ENCODE assay signal across 28 cellular contexts in genomic region chr5:881551-881935, GRCh38. TPM values are rescaled to one million over a fixed set of nuclear protein-coding genes. Genes with fewer than 3 reads are reported as not detected.
"Had no signal": no experiment of that assay in that cellular context is flagged by ENCODE, and none has a peak within 500 bp of the region (broad histone marks: within the 10 kb centered on the region; RNA-seq: fewer than 3 reads in every experiment).

No MANE protein-coding gene starts in this region.

- ATAC-seq: foreskin keratinocyte; heart left ventricle; naive thymus-derived CD4-positive, alpha-beta T cell; right lobe of liver; SK-N-SH treated with all-trans-retinoic acid at 6 μM for 48 hours; stimulated activated naive B cell treated with anti-CD40 and anti-IgM and Interleukin-4, amounts not matched to agents 10 μg/mL and 1 μg/mL and 100 μg/mL, for 72 hours had no signal

- H3K4me3 ChIP-seq: esophagus muscularis mucosa, heart left ventricle, right lobe of liver, skin epidermis, stomach, thyroid gland, upper lobe of left lung had no signal

- H3K9me3 Mint-ChIP-seq: activated naive CD4-positive, alpha-beta T cell treated with anti-CD3 and anti-CD28 coated beads for 36 hours had no signal

- H3K27me3 ChIP-seq: esophagus muscularis mucosa, foreskin keratinocyte, heart left ventricle, right lobe of liver, stomach, thyroid gland, upper lobe of left lung had no signal

- H3K4me1 Mint-ChIP-seq: neural crest cell had no signal

- H3K4me3 Mint-ChIP-seq: activated naive CD4-positive, alpha-beta T cell treated with anti-CD3 and anti-CD28 coated beads for 36 hours; dendritic cell treated with granulocyte-macrophage colony-stimulating factor and Interleukin-4, amounts not matched to agents 40 ng/mL and 50 ng/mL, for 4 days; memory B cell; neural crest cell; stimulated activated naive B cell treated with anti-CD40 and anti-IgM and Interleukin-4, amounts not matched to agents 10 μg/mL and 1 μg/mL and 100 μg/mL, for 72 hours had no signal

- H3K27me3 Mint-ChIP-seq: dendritic cell treated with granulocyte-macrophage colony-stimulating factor and Interleukin-4, amounts not matched to agents 40 ng/mL and 50 ng/mL, for 4 days; memory B cell; progenitor cell of endocrine pancreas; stimulated activated naive B cell treated with anti-CD40 and anti-IgM and Interleukin-4, amounts not matched to agents 10 μg/mL and 1 μg/mL and 100 μg/mL, for 72 hours had no signal

- H3K27ac ChIP-seq: esophagus muscularis mucosa, foreskin keratinocyte, heart left ventricle, right lobe of liver, skin epidermis, stomach, thyroid gland, upper lobe of left lung had no signal

- H3K4me1 ChIP-seq: foreskin keratinocyte, right lobe of liver, stomach, thyroid gland had no signal

- DNase-seq: activated CD8-positive, alpha-beta memory T cell treated with anti-CD3 and anti-CD28 coated beads for 24 hours; activated CD8-positive, alpha-beta memory T cell treated with anti-CD3 and anti-CD28 coated beads, Interleukin-2, amount 50 U/mL, for 48 hours; activated naive CD4-positive, alpha-beta T cell treated with anti-CD3 and anti-CD28 coated beads for 36 hours; activated naive CD8-positive, alpha-beta T cell treated with anti-CD3 and anti-CD28 coated beads, Interleukin-2, amount 10 ng/mL, durations not matched to agents 7 days and 5 days; activated T-cell treated with anti-CD3 and anti-CD28 coated beads, Interleukin-2, amount 50 U/mL, for 48 hours; amniotic stem cell; caudate nucleus; foreskin keratinocyte; hypothalamus; midbrain; naive thymus-derived CD4-positive, alpha-beta T cell; right lobe of liver; stimulated activated CD4-positive, alpha-beta T cell treated with anti-CD3 and anti-CD28 coated beads, Interleukin-1b, Interleukin-23, amount 100 ng/mL, for 48 hours; stimulated activated CD4-positive, alpha-beta T cell treated with anti-CD3 and anti-CD28 coated beads, Interleukin-4, amount 100 ng/mL, for 4 hours; stimulated activated CD8-positive, alpha-beta memory T cell treated with anti-CD3 and anti-CD28 coated beads, Interleukin-4, amount 100 ng/mL, for 48 hours; stimulated activated naive B cell treated with anti-CD40 and anti-IgM and Interleukin-4, amounts not matched to agents 10 μg/mL and 1 μg/mL and 100 μg/mL, for 72 hours; stomach; thyroid gland; upper lobe of left lung had no signal

- H3K27ac Mint-ChIP-seq: progenitor cell of endocrine pancreas had no signal

- H3K9me3 ChIP-seq: esophagus muscularis mucosa, heart left ventricle, right lobe of liver, stomach, thyroid gland, upper lobe of left lung had no signal

RNA-seq across cellular contexts. Expression of gene ZDHHC11, which starts 30.8 kb away (rescaled TPM):
- polyA plus RNA-seq: immature natural killer cell had no signal
